In the genomic region with DNA sequence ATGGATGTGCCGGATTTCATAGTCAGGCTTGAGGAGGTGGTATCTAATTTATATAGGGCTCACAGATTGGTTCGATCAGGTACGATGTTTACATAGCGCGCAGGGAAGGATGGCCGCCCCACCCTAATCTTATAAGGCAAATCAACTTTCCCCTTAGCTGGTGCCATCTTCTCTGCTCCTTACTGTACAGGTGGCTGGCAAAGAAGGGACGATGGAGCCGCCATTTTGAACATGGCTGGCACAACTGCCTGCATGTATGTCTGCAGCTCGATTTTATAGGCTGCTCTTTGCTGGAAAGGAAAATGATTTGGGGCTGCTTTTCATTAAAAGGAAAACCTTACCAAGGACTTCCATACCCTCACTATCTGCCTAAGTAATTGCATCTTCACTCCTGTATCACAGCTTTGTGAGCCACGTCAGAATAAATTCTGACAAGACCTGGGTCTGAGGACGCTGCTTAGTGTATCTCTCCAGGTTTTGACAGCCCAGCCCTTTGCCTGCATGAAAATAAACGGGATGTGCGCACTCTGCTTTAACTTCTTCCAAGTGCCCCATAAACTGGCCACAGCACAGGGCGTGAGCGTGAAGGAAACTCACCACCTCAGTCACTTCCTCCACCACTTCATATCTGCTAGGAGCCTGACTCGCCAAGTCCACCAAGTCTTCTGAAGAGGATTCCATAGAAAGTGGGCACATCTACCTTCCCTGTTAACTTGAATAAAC, we compare ENCODE assay signal across 1 cellular context.
TF ChIP-seq lines count a peak whose summit lies in the region.

No MANE protein-coding gene starts in this region.

TF ChIP-seq in IMR-90, 13 proteins besides CTCF, POLR2A, EP300 and RAD21 (continued from another document):
- TF ChIP-seq, protein P1, sequence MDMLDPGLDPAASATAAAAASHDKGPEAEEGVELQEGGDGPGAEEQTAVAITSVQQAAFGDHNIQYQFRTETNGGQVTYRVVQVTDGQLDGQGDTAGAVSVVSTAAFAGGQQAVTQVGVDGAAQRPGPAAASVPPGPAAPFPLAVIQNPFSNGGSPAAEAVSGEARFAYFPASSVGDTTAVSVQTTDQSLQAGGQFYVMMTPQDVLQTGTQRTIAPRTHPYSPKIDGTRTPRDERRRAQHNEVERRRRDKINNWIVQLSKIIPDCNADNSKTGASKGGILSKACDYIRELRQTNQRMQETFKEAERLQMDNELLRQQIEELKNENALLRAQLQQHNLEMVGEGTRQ (IDR thresholded peaks at IDR 0.05; ENCODE audit: low read depth, low read length): no peak
- TF ChIP-seq RFX5 (IDR thresholded peaks at IDR 0.05; ENCODE audit: low read depth, low read length) (no peak), FOS (IDR thresholded peaks at IDR 0.05; ENCODE audit: low read depth, low read length) (no peak)
TF ChIP-seq in IMR-90: peak in this region for 0.
